2 cellular contexts compared by ENCODE assay signal in genomic region chr3:165874663-165875489, GRCh38.
A peak's percentile ranks its signal among the peaks of the same experiment; 100 is the strongest.
TF ChIP-seq lines count a peak whose summit lies in the region.

No MANE protein-coding gene starts in this region.

TF ChIP-seq in HepG2, 621 proteins besides CTCF, POLR2A, EP300 and RAD21 (continues in another document):
- TF ChIP-seq ZNF253 (CRISPR knock-in tag; IDR thresholded peaks at IDR 0.05; ENCODE audit: borderline replicate concordance), result no peak
- TF ChIP-seq, protein P1, sequence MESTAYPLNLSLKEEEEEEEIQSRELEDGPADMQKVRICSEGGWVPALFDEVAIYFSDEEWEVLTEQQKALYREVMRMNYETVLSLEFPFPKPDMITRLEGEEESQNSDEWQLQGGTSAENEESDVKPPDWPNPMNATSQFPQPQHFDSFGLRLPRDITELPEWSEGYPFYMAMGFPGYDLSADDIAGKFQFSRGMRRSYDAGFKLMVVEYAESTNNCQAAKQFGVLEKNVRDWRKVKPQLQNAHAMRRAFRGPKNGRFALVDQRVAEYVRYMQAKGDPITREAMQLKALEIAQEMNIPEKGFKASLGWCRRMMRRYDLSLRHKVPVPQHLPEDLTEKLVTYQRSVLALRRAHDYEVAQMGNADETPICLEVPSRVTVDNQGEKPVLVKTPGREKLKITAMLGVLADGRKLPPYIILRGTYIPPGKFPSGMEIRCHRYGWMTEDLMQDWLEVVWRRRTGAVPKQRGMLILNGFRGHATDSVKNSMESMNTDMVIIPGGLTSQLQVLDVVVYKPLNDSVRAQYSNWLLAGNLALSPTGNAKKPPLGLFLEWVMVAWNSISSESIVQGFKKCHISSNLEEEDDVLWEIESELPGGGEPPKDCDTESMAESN (CRISPR knock-in tag; conservative IDR thresholded peaks at IDR 0.05), result 0 out of 2 replicates have a peak, but pooled peaks have one; percentile 36
- TF ChIP-seq, protein P2, sequence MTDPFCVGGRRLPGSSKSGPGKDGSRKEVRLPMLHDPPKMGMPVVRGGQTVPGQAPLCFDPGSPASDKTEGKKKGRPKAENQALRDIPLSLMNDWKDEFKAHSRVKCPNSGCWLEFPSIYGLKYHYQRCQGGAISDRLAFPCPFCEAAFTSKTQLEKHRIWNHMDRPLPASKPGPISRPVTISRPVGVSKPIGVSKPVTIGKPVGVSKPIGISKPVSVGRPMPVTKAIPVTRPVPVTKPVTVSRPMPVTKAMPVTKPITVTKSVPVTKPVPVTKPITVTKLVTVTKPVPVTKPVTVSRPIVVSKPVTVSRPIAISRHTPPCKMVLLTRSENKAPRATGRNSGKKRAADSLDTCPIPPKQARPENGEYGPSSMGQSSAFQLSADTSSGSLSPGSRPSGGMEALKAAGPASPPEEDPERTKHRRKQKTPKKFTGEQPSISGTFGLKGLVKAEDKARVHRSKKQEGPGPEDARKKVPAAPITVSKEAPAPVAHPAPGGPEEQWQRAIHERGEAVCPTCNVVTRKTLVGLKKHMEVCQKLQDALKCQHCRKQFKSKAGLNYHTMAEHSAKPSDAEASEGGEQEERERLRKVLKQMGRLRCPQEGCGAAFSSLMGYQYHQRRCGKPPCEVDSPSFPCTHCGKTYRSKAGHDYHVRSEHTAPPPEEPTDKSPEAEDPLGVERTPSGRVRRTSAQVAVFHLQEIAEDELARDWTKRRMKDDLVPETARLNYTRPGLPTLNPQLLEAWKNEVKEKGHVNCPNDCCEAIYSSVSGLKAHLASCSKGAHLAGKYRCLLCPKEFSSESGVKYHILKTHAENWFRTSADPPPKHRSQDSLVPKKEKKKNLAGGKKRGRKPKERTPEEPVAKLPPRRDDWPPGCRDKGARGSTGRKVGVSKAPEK (CRISPR knock-in tag; IDR thresholded peaks at IDR 0.05; ENCODE audit: borderline replicate concordance), result 0 out of 2 replicates have a peak, but pooled peaks have one; percentile 52
- TF ChIP-seq REPIN1 (CRISPR knock-in tag; IDR thresholded peaks at IDR 0.05; ENCODE audit: borderline replicate concordance, low read depth), result peak; percentile 51; the same call in 1 of the 2 replicates
- TF ChIP-seq, protein P3, sequence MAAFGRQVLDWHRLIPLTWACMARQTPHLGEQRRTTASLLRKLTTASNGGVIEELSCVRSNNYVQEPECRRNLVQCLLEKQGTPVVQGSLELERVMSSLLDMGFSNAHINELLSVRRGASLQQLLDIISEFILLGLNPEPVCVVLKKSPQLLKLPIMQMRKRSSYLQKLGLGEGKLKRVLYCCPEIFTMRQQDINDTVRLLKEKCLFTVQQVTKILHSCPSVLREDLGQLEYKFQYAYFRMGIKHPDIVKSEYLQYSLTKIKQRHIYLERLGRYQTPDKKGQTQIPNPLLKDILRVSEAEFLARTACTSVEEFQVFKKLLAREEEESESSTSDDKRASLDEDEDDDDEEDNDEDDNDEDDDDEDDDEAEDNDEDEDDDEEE (CRISPR knock-in tag; IDR thresholded peaks at IDR 0.05), result no peak
- TF ChIP-seq, protein P4, sequence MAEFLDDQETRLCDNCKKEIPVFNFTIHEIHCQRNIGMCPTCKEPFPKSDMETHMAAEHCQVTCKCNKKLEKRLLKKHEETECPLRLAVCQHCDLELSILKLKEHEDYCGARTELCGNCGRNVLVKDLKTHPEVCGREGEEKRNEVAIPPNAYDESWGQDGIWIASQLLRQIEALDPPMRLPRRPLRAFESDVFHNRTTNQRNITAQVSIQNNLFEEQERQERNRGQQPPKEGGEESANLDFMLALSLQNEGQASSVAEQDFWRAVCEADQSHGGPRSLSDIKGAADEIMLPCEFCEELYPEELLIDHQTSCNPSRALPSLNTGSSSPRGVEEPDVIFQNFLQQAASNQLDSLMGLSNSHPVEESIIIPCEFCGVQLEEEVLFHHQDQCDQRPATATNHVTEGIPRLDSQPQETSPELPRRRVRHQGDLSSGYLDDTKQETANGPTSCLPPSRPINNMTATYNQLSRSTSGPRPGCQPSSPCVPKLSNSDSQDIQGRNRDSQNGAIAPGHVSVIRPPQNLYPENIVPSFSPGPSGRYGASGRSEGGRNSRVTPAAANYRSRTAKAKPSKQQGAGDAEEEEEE (CRISPR knock-in tag; IDR thresholded peaks at IDR 0.05; ENCODE audit: borderline replicate concordance), result peak; percentile 64; the same call in 1 of the 2 replicates
- peak; percentile 52; the same call in 1 of the 2 replicates for TF ChIP-seq KDM2A (CRISPR knock-in tag; IDR thresholded peaks at IDR 0.05; ENCODE audit: borderline replicate concordance, low read depth)
- TF ChIP-seq, protein P5, sequence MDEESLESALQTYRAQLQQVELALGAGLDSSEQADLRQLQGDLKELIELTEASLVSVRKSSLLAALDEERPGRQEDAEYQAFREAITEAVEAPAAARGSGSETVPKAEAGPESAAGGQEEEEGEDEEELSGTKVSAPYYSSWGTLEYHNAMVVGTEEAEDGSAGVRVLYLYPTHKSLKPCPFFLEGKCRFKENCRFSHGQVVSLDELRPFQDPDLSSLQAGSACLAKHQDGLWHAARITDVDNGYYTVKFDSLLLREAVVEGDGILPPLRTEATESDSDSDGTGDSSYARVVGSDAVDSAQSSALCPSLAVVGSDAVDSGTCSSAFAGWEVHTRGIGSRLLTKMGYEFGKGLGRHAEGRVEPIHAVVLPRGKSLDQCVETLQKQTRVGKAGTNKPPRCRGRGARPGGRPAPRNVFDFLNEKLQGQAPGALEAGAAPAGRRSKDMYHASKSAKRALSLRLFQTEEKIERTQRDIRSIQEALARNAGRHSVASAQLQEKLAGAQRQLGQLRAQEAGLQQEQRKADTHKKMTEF (CRISPR knock-in tag; IDR thresholded peaks at IDR 0.05), result peak; percentile 64
- TF ChIP-seq STAG1 (CRISPR knock-in tag; IDR thresholded peaks at IDR 0.05), result peak; percentile 32
- TF ChIP-seq ATF4 (CRISPR knock-in tag; IDR thresholded peaks at IDR 0.05), result 0 out of 4 replicates have a peak, but pooled peaks of 1 of the 2 experiments have one; percentile 27
- no peak for TF ChIP-seq SCMH1 (CRISPR knock-in tag; IDR thresholded peaks at IDR 0.05; ENCODE audit: borderline replicate concordance)

TF ChIP-seq in H1, 55 proteins besides CTCF, POLR2A, EP300 and RAD21:
- TF ChIP-seq EZH2 (IDR thresholded peaks at IDR 0.05; ENCODE audit: low read depth, low read length, severe bottlenecking) (no peak), RBBP5 (IDR thresholded peaks at IDR 0.05; ENCODE audit: borderline replicate concordance, low read depth, low read length) (no peak)
